Comparison of ENCODE assay signal across 15 cellular contexts in the genomic region with DNA sequence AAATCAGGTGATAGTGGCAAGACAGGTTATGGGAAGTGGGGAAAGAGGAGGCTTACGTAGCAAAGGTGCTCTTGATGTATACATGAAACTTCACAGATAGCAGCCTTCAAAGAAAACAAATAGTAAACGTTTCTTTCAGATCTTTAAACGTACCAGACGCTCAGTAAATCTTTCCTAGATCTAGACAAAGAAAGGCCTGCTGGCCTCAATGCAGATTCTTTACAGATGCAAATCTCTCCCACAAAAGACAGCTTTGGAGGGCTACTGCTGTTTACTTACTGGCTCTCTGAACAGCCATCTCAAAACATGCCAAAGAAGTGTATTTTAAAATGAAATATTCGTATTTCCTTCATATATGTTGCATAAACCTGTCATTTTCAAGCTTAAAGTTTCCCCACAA.
"Had no signal": no experiment of that assay in that cellular context is flagged by ENCODE, and none has a peak within 500 bp of the region (broad histone marks: within the 10 kb centered on the region; RNA-seq: fewer than 3 reads in every experiment).

No MANE protein-coding gene starts in this region.

- H3K27ac Mint-ChIP-seq: activated CD4-positive, alpha-beta memory T cell treated with anti-CD3 and anti-CD28 coated beads for 36 hours; activated CD4-positive, alpha-beta T cell treated with anti-CD3 and anti-CD28 coated beads for 36 hours; activated naive CD8-positive, alpha-beta T cell; activated T-helper 1 cell treated with anti-CD3 and anti-CD28 coated beads, Interleukin-12 subunit alpha, Interleukin-12 subunit beta, Interleukin-2, Interleukin-4 antibody, amounts not matched to agents 30 ng/mL and 10 ng/mL and 1 ng/mL, durations not matched to agents 14 hours and 24 hours and 36 hours had no signal

- H3K4me3 Mint-ChIP-seq: activated CD4-positive, alpha-beta memory T cell treated with anti-CD3 and anti-CD28 coated beads for 36 hours; activated CD4-positive, alpha-beta T cell treated with anti-CD3 and anti-CD28 coated beads for 36 hours; activated naive CD8-positive, alpha-beta T cell; activated T-helper 1 cell treated with anti-CD3 and anti-CD28 coated beads, Interleukin-12 subunit alpha, Interleukin-12 subunit beta, Interleukin-2, Interleukin-4 antibody, amounts not matched to agents 30 ng/mL and 10 ng/mL and 1 ng/mL, durations not matched to agents 14 hours and 24 hours and 36 hours; neural crest cell had no signal

- H3K4me1 Mint-ChIP-seq: activated CD4-positive, alpha-beta T cell treated with anti-CD3 and anti-CD28 coated beads for 36 hours had no signal

- DNase-seq: activated CD4-positive, alpha-beta memory T cell treated with anti-CD3 and anti-CD28 coated beads for 36 hours; activated CD4-positive, alpha-beta T cell treated with anti-CD3 and anti-CD28 coated beads for 36 hours; activated gamma-delta T cell treated with Interleukin-2 at 50 U/mL for 16 hours; activated T-cell treated with anti-CD3 and anti-CD28 coated beads for 4 hours; foreskin keratinocyte; left ventricle myocardium superior; stimulated activated naive CD8-positive, alpha-beta T cell treated with anti-CD3 and anti-CD28 coated beads, Interleukin-15, Interleukin-2, amounts not matched to agents 100 U/mL and 50 U/mL, for 24 hours; substantia nigra; tibial artery; uterus had no signal

- H3K36me3 Mint-ChIP-seq: activated CD4-positive, alpha-beta memory T cell treated with anti-CD3 and anti-CD28 coated beads for 36 hours; activated naive CD8-positive, alpha-beta T cell had no signal

- H3K27ac ChIP-seq: foreskin keratinocyte, prostate gland, right atrium auricular region, tibial artery, uterus had no signal

- H3K27me3 Mint-ChIP-seq: activated CD4-positive, alpha-beta memory T cell treated with anti-CD3 and anti-CD28 coated beads for 36 hours; activated CD4-positive, alpha-beta T cell treated with anti-CD3 and anti-CD28 coated beads for 36 hours; activated naive CD8-positive, alpha-beta T cell had no signal

- H3K4me1 ChIP-seq: foreskin keratinocyte, prostate gland, right atrium auricular region, tibial artery, uterus had no signal

- H3K9me3 Mint-ChIP-seq: neural crest cell had no signal

- H3K36me3 ChIP-seq: prostate gland, right atrium auricular region, tibial artery, uterus had no signal

- H3K27me3 ChIP-seq: foreskin keratinocyte, right atrium auricular region, tibial artery, uterus had no signal

- H3K9me3 ChIP-seq: prostate gland, right atrium auricular region, tibial artery, uterus had no signal

- ATAC-seq: activated CD4-positive, alpha-beta T cell treated with anti-CD3 and anti-CD28 coated beads for 36 hours; foreskin keratinocyte; left ventricle myocardium superior; stimulated activated naive CD8-positive, alpha-beta T cell treated with anti-CD3 and anti-CD28 coated beads, Interleukin-15, Interleukin-2, amounts not matched to agents 100 U/mL and 50 U/mL, for 24 hours had no signal

- H3K4me3 ChIP-seq: prostate gland, right atrium auricular region, tibial artery, uterus had no signal
